12 cellular contexts compared by ENCODE assay signal in genomic region chr22:25368271-25368670, GRCh38.
DNase-seq lines count a peak whose midpoint lies in the region; ATAC-seq and TF ChIP-seq lines count a peak whose summit lies in the region.
"Had no signal": no experiment of that assay in that cellular context is flagged by ENCODE, and none has a peak within 500 bp of the region (broad histone marks: within the 10 kb centered on the region; RNA-seq: fewer than 3 reads in every experiment).

No MANE protein-coding gene starts in this region.

- H3K4me3 Mint-ChIP-seq in dendritic cell treated with granulocyte-macrophage colony-stimulating factor and Interleukin-4, amounts not matched to agents 40 ng/mL and 50 ng/mL, for 4 days = no peak overlapping the region

- ATAC-seq in GM18867 (IDR thresholded peaks at IDR 0.05; ENCODE audit: unreplicated experiment) (no peak), HG03108 (IDR thresholded peaks at IDR 0.05; ENCODE audit: unreplicated experiment) (no peak), HG03457 (IDR thresholded peaks at IDR 0.05; ENCODE audit: unreplicated experiment) (no peak)
- ATAC-seq: lower lobe of right lung had no signal

- no peak overlapping the region for H3K4me3 ChIP-seq in LNCaP clone FGC (ENCODE audit: low read depth, low read length)
- H3K4me3 ChIP-seq: lower lobe of right lung had no signal

- no peaks in the 10 kb centered on the region for H3K27me3 Mint-ChIP-seq in dendritic cell treated with granulocyte-macrophage colony-stimulating factor and Interleukin-4, amounts not matched to agents 40 ng/mL and 50 ng/mL, for 4 days

- H3K36me3 Mint-ChIP-seq in dendritic cell treated with granulocyte-macrophage colony-stimulating factor and Interleukin-4, amounts not matched to agents 40 ng/mL and 50 ng/mL, for 4 days (ENCODE audit: low read depth) = peaks cover 89% of the 10 kb centered on the region

- peaks cover 54% of the 10 kb centered on the region for H3K4me1 Mint-ChIP-seq in dendritic cell treated with granulocyte-macrophage colony-stimulating factor and Interleukin-4, amounts not matched to agents 40 ng/mL and 50 ng/mL, for 4 days (ENCODE audit: low read depth)

- peak overlapping the region; percentile 28 for H3K27ac Mint-ChIP-seq in dendritic cell treated with granulocyte-macrophage colony-stimulating factor and Interleukin-4, amounts not matched to agents 40 ng/mL and 50 ng/mL, for 4 days

- intact Hi-C loops in dendritic cell treated with granulocyte-macrophage colony-stimulating factor and Interleukin-4, amounts not matched to agents 40 ng/mL and 50 ng/mL, for 4 days (cut with micrococcal nuclease) = loop anchor here (10.0 kb wide), 1 partner anchor 57 kb away; no protein-coding TSS in a partner anchor

- peak; percentile 81 for DNase-seq in Daoy (ENCODE audit: low read depth)
- DNase-seq in LNCaP clone FGC (ENCODE audit: low read depth) = peak; percentile 45
- peak; percentile 66 for DNase-seq in myocyte (ENCODE audit: low read depth)
- no peak for DNase-seq in DMS153 treated with DMSO at 0.1 percent for 48 hours (lab: John Stamatoyannopoulos, UW; ENCODE audit: unreplicated experiment)
- DNase-seq: effector memory CD4-positive, alpha-beta T cell; lower lobe of right lung; NCI-H2029; stimulated activated CD4-positive, alpha-beta T cell treated with anti-CD3 and anti-CD28 coated beads, Interleukin-12 subunit alpha, Interleukin-12 subunit beta, amount 100 ng/mL, for 4 hours had no signal

- H3K9me3 Mint-ChIP-seq in dendritic cell treated with granulocyte-macrophage colony-stimulating factor and Interleukin-4, amounts not matched to agents 40 ng/mL and 50 ng/mL, for 4 days = no peaks in the 10 kb centered on the region

- no peak for TF ChIP-seq CTCF in LNCaP clone FGC (IDR thresholded peaks at IDR 0.05; ENCODE audit: control insufficient read depth, extremely low read depth, insufficient read depth)
